ENCODE assay signal across 8 cellular contexts in the genomic region with DNA sequence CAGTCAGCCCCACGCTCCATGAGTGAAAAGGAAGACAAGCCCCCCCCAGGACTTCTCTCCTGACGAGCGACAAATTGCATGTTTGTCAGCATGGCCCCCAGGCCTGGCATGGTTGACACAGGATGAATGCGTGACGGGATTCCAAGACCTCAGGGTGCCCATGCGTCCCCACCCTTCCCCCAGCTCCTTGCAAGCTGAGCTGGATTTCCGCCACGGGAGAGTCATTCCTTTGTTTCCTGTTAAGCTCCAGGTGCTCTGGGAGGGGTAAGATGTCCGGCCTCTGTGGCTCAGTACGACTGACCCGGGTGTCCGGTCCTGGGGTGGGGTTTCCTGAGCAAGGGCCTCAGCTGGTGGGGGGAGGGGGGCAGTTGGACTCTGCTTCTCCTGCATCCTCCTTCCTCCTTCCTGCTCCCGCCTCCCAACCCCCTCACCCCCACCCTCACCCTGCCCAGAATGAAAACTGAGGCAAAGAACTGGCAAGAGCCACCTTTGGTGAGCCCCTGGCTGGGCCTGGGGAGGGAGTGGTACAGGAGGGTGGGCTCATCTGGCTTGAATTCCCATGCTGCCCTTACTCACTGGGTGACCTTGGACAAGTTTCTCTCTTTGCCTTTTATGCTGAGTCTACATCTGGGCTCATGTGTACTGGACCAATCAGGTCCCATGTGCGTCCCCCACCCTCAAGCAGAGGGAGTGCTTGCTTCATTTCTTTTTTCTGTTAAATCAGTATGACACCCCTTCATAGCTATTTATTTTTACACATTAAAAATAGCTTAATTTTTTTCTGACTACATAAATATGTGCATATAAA. TPM values are rescaled to one million over a fixed set of nuclear protein-coding genes. Genes with fewer than 3 reads are reported as not detected.
DNase-seq lines count a peak whose midpoint lies in the region; ATAC-seq, FAIRE-seq and TF ChIP-seq lines count a peak whose summit lies in the region.

No MANE protein-coding gene starts in this region.

- intact Hi-C loops in adrenal gland (cut with DNase I) = no loop called here

- no peak for TF ChIP-seq CTCF in HFFc6 (IDR thresholded peaks at IDR 0.05)
- no peak for TF ChIP-seq CTCF in adrenal gland (IDR thresholded peaks at IDR 0.05)

- no peak for ATAC-seq in activated naive CD8-positive, alpha-beta T cell treated with anti-CD3 and anti-CD28 coated beads, Interleukin-2, amount 50 U/mL, for 24 hours

- peak overlapping the region; percentile 33 for H3K9ac ChIP-seq in iPS-18a (ENCODE audit: low read length)

- no peak for FAIRE-seq in small intestine (lab: Jason Lieb, UNC)

- H3K27me3 ChIP-seq in adrenal gland (no peaks in the 10 kb centered on the region), iPS-18a (ENCODE audit: control insufficient read depth, insufficient read depth, low read length) (peaks cover 16% of the 10 kb centered on the region), small intestine (ENCODE audit: control insufficient read depth in 2 of 2, insufficient read depth in 2 of 2, low read length in 2 of 2) (no peaks in the 10 kb centered on the region)

- peak overlapping the region in 3 of 5 donors; percentile 35 to 93 (median 79) for H3K27ac ChIP-seq in adrenal gland
- no peak overlapping the region for H3K27ac ChIP-seq in iPS-18a (ENCODE audit: low read length)
- peak overlapping the region in 1 of 2 donors; percentile 91 for H3K27ac ChIP-seq in small intestine (ENCODE audit: low read depth in 1 of 2, low read length in 1 of 2)

- no peaks in the 10 kb centered on the region; the same call in none of the 2 replicates for H3K27me3 Mint-ChIP-seq in HFFc6 (ENCODE audit: insufficient read depth)
- peaks cover 12% of the 10 kb centered on the region for H3K27me3 Mint-ChIP-seq in activated naive CD8-positive, alpha-beta T cell treated with anti-CD3 and anti-CD28 coated beads, Interleukin-2, amount 50 U/mL, for 24 hours
- peaks cover 6% of the 10 kb centered on the region for H3K27me3 Mint-ChIP-seq in activated CD4-positive, alpha-beta T cell treated with anti-CD3 and anti-CD28 coated beads, Interleukin-2, amount 10 ng/mL, durations not matched to agents 7 days and 5 days

- peak overlapping the region; percentile 95 for H3K27ac Mint-ChIP-seq in HFFc6
- H3K27ac Mint-ChIP-seq in activated naive CD8-positive, alpha-beta T cell treated with anti-CD3 and anti-CD28 coated beads, Interleukin-2, amount 50 U/mL, for 24 hours = no peak overlapping the region
- H3K27ac Mint-ChIP-seq in activated CD4-positive, alpha-beta T cell treated with anti-CD3 and anti-CD28 coated beads, Interleukin-2, amount 10 ng/mL, durations not matched to agents 7 days and 5 days = no peak overlapping the region

- H3K4me3 Mint-ChIP-seq in HFFc6 = peak overlapping the region; percentile 97
- H3K4me3 Mint-ChIP-seq in activated naive CD8-positive, alpha-beta T cell treated with anti-CD3 and anti-CD28 coated beads, Interleukin-2, amount 50 U/mL, for 24 hours = no peak overlapping the region
- no peak overlapping the region for H3K4me3 Mint-ChIP-seq in activated CD4-positive, alpha-beta T cell treated with anti-CD3 and anti-CD28 coated beads, Interleukin-2, amount 10 ng/mL, durations not matched to agents 7 days and 5 days

- peak overlapping the region in 1 of 4 donors; percentile 78 for H3K4me3 ChIP-seq in adrenal gland
- H3K4me3 ChIP-seq in iPS-18a (ENCODE audit: low read length) = peak overlapping the region; percentile 39
- peak overlapping the region in 1 of 2 donors; percentile 97 for H3K4me3 ChIP-seq in small intestine (ENCODE audit: low read depth in 1 of 2, low read length in 2 of 2)

- TF ChIP-seq POLR2A in adrenal gland (IDR thresholded peaks at IDR 0.05) = no peak

- H3K9me3 ChIP-seq in adrenal gland (replicated peaks in 1 of 3) (no peaks in the 10 kb centered on the region), iPS-18a (ENCODE audit: control insufficient read depth, low read depth, low read length) (no peaks in the 10 kb centered on the region), small intestine (ENCODE audit: control insufficient read depth, low read depth) (no peaks in the 10 kb centered on the region)

- H3K36me3 ChIP-seq in adrenal gland (replicated peaks in 1 of 2) (peaks cover 0 to 13% of the 10 kb centered on the region in 2 donors), iPS-18a (ENCODE audit: control insufficient read depth, low read depth, low read length) (peaks cover 17% of the 10 kb centered on the region), small intestine (ENCODE audit: control insufficient read depth in 2 of 2, insufficient read depth in 2 of 2, low read length in 2 of 2) (peaks cover 3 to 4% of the 10 kb centered on the region in 2 donors)

- DNase-seq in HFFc6 = peak; percentile 50
- peak; percentile 51 to 86 (median 62) for DNase-seq in adrenal gland
- DNase-seq in small intestine = peak; percentile 82
- no peak for DNase-seq in activated naive CD8-positive, alpha-beta T cell treated with anti-CD3 and anti-CD28 coated beads, Interleukin-2, amount 50 U/mL, for 24 hours
- DNase-seq in activated CD4-positive, alpha-beta T cell treated with anti-CD3 and anti-CD28 coated beads, Interleukin-2, amount 10 ng/mL, durations not matched to agents 7 days and 5 days = no peak
- DNase-seq in NCI-H1105 treated with DMSO at 0.1 percent for 48 hours (lab: John Stamatoyannopoulos, UW) = no peak
- no peak for DNase-seq in stimulated activated CD8-positive, alpha-beta memory T cell treated with anti-CD3 and anti-CD28 coated beads, Interleukin-4, amount 100 ng/mL, for 48 hours

- peaks cover 13 to 17% of the 10 kb centered on the region in 2 donors for H3K4me1 ChIP-seq in adrenal gland (replicated peaks in 1 of 2)
- H3K4me1 ChIP-seq in iPS-18a (ENCODE audit: control insufficient read depth, low read depth, low read length) = peaks cover 14% of the 10 kb centered on the region
- H3K4me1 ChIP-seq in small intestine (ENCODE audit: control insufficient read depth in 2 of 2, insufficient read depth in 1 of 2, low read depth in 1 of 2, low read length in 1 of 2) = no peaks in the 10 kb centered on the region

- CTCF ChIA-PET in activated CD4-positive, alpha-beta T cell treated with anti-CD3 and anti-CD28 coated beads, Interleukin-2, amount 10 ng/mL, durations not matched to agents 7 days and 5 days (lab: Charles Lee) = interaction anchor here (0.6 to 7.0 kb wide), 15 partner anchors 8 to 201 kb away, joined by 3 to 45 read pairs (median 5); a partner anchor contains a TSS

- H3K4me1 Mint-ChIP-seq in HFFc6 (ENCODE audit: low read depth) = peaks cover 35% of the 10 kb centered on the region
- peaks cover 11% of the 10 kb centered on the region for H3K4me1 Mint-ChIP-seq in activated naive CD8-positive, alpha-beta T cell treated with anti-CD3 and anti-CD28 coated beads, Interleukin-2, amount 50 U/mL, for 24 hours
- H3K4me1 Mint-ChIP-seq in activated CD4-positive, alpha-beta T cell treated with anti-CD3 and anti-CD28 coated beads, Interleukin-2, amount 10 ng/mL, durations not matched to agents 7 days and 5 days = peaks cover 5% of the 10 kb centered on the region

- peaks cover 5% of the 10 kb centered on the region for H3K36me3 Mint-ChIP-seq in HFFc6 (ENCODE audit: low read depth)
- no peaks in the 10 kb centered on the region for H3K36me3 Mint-ChIP-seq in activated naive CD8-positive, alpha-beta T cell treated with anti-CD3 and anti-CD28 coated beads, Interleukin-2, amount 50 U/mL, for 24 hours (ENCODE audit: low read depth)
- no peaks in the 10 kb centered on the region for H3K36me3 Mint-ChIP-seq in activated CD4-positive, alpha-beta T cell treated with anti-CD3 and anti-CD28 coated beads, Interleukin-2, amount 10 ng/mL, durations not matched to agents 7 days and 5 days (ENCODE audit: low read depth)

- 48 to 77% (median 59%) methylated on average over 3 to 14 of the region's 14 CpGs for WGBS in adrenal gland, 4 donors
- WGBS in small intestine, 3 donors = 13 to 33% (median 29%) methylated on average over 13 to 14 of the region's 14 CpGs

- POLR2A ChIA-PET in activated CD4-positive, alpha-beta T cell treated with anti-CD3 and anti-CD28 coated beads, Interleukin-2, amount 10 ng/mL, durations not matched to agents 7 days and 5 days (lab: Charles Lee) = no interaction called here

- H3K9me3 Mint-ChIP-seq in HFFc6 = no peaks in the 10 kb centered on the region
- no peaks in the 10 kb centered on the region for H3K9me3 Mint-ChIP-seq in activated naive CD8-positive, alpha-beta T cell treated with anti-CD3 and anti-CD28 coated beads, Interleukin-2, amount 50 U/mL, for 24 hours
- no peaks in the 10 kb centered on the region for H3K9me3 Mint-ChIP-seq in activated CD4-positive, alpha-beta T cell treated with anti-CD3 and anti-CD28 coated beads, Interleukin-2, amount 10 ng/mL, durations not matched to agents 7 days and 5 days

RNA-seq across cellular contexts. Expression of a gene that starts 2.5 kb away (rescaled TPM):
- total RNA-seq in HFFc6 (2021; fragmentation: NEBNext Ultra II Directional; extraction: Animal tissue kit (Norgen Biotek cat#: 25700)) = 10 to 100 TPM; 19.0 to 35.3 (median 22.6) TPM
- total RNA-seq in adrenal gland = 10 to 100 TPM in 3 of 8 donors, 1 to 10 TPM in 5; 2.9 to 18.3 (median 4.9) TPM
- 10 to 100 TPM in 2 of 3 donors, 1 to 10 TPM in 1; 1.0 to 13.9 (median 10.4) TPM for polyA plus RNA-seq in adrenal gland
- polyA plus RNA-seq in small intestine = 10 to 100 TPM; 22.2 to 39.4 (median 29.1) TPM
- under 1 TPM; 0.25 to 0.67 TPM for total RNA-seq in activated CD4-positive, alpha-beta T cell treated with anti-CD3 and anti-CD28 coated beads, Interleukin-2, amount 10 ng/mL, durations not matched to agents 7 days and 5 days

RNA-seq across cellular contexts. Expression of a gene that starts 16.5 kb away (rescaled TPM):
- 10 to 100 TPM; 55.4 to 64.3 (median 61.7) TPM for total RNA-seq in HFFc6 (2021; fragmentation: NEBNext Ultra II Directional; extraction: Animal tissue kit (Norgen Biotek cat#: 25700))
- total RNA-seq in adrenal gland = 10 to 100 TPM; 35.2 to 73.7 (median 49.4) TPM
- polyA plus RNA-seq in adrenal gland (10 to 100 TPM; 23.2 to 34.7 (median 30.4) TPM), small intestine (10 to 100 TPM; 12.5 to 22.6 (median 17.6) TPM)
- total RNA-seq in activated CD4-positive, alpha-beta T cell treated with anti-CD3 and anti-CD28 coated beads, Interleukin-2, amount 10 ng/mL, durations not matched to agents 7 days and 5 days = 10 to 100 TPM; 61.1 to 75.6 TPM

RNA-seq across cellular contexts. Expression of a gene that starts 37.4 kb away (rescaled TPM):
- total RNA-seq in HFFc6 (2021; fragmentation: NEBNext Ultra II Directional; extraction: Animal tissue kit (Norgen Biotek cat#: 25700)) = under 1 TPM in 2 of 6 experiments, not detected in 4; 0.12 to 0.13 TPM
- under 1 TPM; 0.11 to 0.96 (median 0.27) TPM for total RNA-seq in adrenal gland
- polyA plus RNA-seq in adrenal gland (under 1 TPM in 2 of 3 donors, not detected in 1; 0.27 to 0.40 TPM), small intestine (1 to 10 TPM; 2.1 to 9.4 (median 5.1) TPM)
- total RNA-seq in activated CD4-positive, alpha-beta T cell treated with anti-CD3 and anti-CD28 coated beads, Interleukin-2, amount 10 ng/mL, durations not matched to agents 7 days and 5 days = under 1 TPM; 0.42 to 0.79 TPM

RNA-seq across cellular contexts. Expression of a gene that starts 55.4 kb away (rescaled TPM):
- total RNA-seq in HFFc6 (2021; fragmentation: NEBNext Ultra II Directional; extraction: Animal tissue kit (Norgen Biotek cat#: 25700)) = 10 to 100 TPM in 5 of 6 experiments, 1 to 10 TPM in 1; 8.6 to 18.3 (median 15.3) TPM
- 10 to 100 TPM in 1 of 8 donors, 1 to 10 TPM in 7; 3.9 to 12.2 (median 6.9) TPM for total RNA-seq in adrenal gland
- polyA plus RNA-seq in adrenal gland (1 to 10 TPM; 4.3 to 8.3 (median 7.9) TPM), small intestine (10 to 100 TPM in 1 of 3 donors, 1 to 10 TPM in 2; 1.3 to 12.8 (median 5.4) TPM)
- total RNA-seq in activated CD4-positive, alpha-beta T cell treated with anti-CD3 and anti-CD28 coated beads, Interleukin-2, amount 10 ng/mL, durations not matched to agents 7 days and 5 days = 10 to 100 TPM; 47.7 to 55.2 TPM

Comparison
In these comparisons a context has a peak if more than half of its experiments do, and no peak if none do; other contexts are left out.
1. DNase-seq: peak in HFFc6 (single experiment), adrenal gland (7 of 7) and small intestine (single experiment); none in activated naive CD8-positive, alpha-beta T cell treated with anti-CD3 and anti-CD28 coated beads, Interleukin-2, amount 50 U/mL, for 24 hours (single experiment), activated CD4-positive, alpha-beta T cell treated with anti-CD3 and anti-CD28 coated beads, Interleukin-2, amount 10 ng/mL, durations not matched to agents 7 days and 5 days (single experiment), NCI-H1105 treated with DMSO at 0.1 percent for 48 hours (single experiment) and stimulated activated CD8-positive, alpha-beta memory T cell treated with anti-CD3 and anti-CD28 coated beads, Interleukin-4, amount 100 ng/mL, for 48 hours (single experiment).